In the genomic region with DNA sequence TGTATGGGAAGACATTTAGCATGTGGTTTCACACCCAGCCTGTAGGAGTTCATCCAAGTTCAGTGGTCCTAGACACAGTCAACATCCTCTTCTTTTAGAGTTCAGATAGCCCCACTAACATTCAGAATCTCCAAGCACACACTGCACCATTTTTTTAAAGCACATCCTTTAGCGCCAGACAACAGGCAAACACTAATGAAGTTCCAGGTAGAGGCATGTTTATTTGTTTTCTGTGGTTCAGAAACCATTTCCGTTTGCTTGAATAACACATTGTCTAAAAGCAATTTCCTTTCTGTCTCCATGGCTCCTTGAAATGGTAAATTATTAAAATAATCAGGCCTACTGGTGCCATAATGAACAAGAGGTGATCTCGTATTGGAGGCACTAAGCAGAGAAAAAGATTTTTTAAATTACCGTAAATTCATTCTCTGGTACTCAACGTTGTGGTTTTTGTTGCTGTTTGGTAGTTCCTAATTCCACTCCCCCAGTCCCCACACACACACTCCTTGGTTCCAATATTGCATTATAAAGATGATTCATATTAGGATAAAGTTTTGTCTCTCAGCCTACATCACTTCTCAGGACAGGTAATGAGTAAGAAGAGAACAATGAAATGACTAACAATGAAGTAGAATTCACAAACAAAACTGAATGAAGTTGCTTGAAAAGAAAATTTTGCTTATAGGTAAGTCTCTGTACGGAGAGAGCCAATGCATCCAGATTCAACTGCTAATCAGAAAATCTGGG, we compare ENCODE assay signal across 8 cellular contexts.
DNase-seq lines count a peak whose midpoint lies in the region; ATAC-seq and TF ChIP-seq lines count a peak whose summit lies in the region.

No MANE protein-coding gene starts in this region.

- H3K4me1 Mint-ChIP-seq in type B pancreatic cell (ENCODE audit: unreplicated experiment), result peaks cover 9% of the 10 kb centered on the region

- no peaks in the 10 kb centered on the region for H3K27me3 Mint-ChIP-seq in type B pancreatic cell

- CTCF ChIA-PET in Panc1 (lab: Charles Lee), result no interaction called here

- H3K4me1 ChIP-seq in Panc1 (ENCODE audit: control insufficient read depth, insufficient read depth, low read length), result no peaks in the 10 kb centered on the region

- no TSS peak for BruUV-seq in Panc1 (replicated peaks; lab: Mats Ljungman, UMichigan)

- no peak overlapping the region for H3K27ac ChIP-seq in Panc1 (ENCODE audit: low read length)

- no peaks in the 10 kb centered on the region for H3K9me3 ChIP-seq in Panc1 (ENCODE audit: control insufficient read depth, insufficient read depth, low read depth, low read length)

- peak; percentile 6 to 24 for DNase-seq in stimulated activated CD4-positive, alpha-beta T cell treated with anti-CD3 and anti-CD28 coated beads, Interleukin-2, amount 100 ng/mL, for 24 hours
- DNase-seq in stimulated activated CD4-positive, alpha-beta T cell treated with anti-CD3 and anti-CD28 coated beads, Interleukin-4, amount 100 ng/mL, for 4 hours, result no peak
- DNase-seq in Panc1 (ENCODE audit: low read depth, low spot score) (no peak), type B pancreatic cell (ENCODE audit: extremely low spot score, unreplicated experiment) (no peak), DMS79 treated with DMSO at 0.1 percent for 48 hours (lab: John Stamatoyannopoulos, UW) (no peak), NCI-H2227 (lab: John Stamatoyannopoulos, UW; ENCODE audit: unreplicated experiment) (no peak), midbrain (lab: John Stamatoyannopoulos, UW) (no peak)

- TF ChIP-seq CTCF in Panc1 (IDR thresholded peaks at IDR 0.05), result no peak
- peak; percentile 23 for TF ChIP-seq CTCF in type B pancreatic cell (conservative IDR thresholded peaks at IDR 0.05)

- intact Hi-C loops in Panc1 (cut with micrococcal nuclease; ENCODE audit: unreplicated experiment), result no loop called here

- POLR2A ChIA-PET in Panc1 (lab: Charles Lee), result no interaction called here

- H3K27ac Mint-ChIP-seq in type B pancreatic cell, result no peak overlapping the region

- no peak overlapping the region for H3K4me3 ChIP-seq in Panc1 (ENCODE audit: low read depth in 2 of 2, low read length in 2 of 2)

- no peaks in the 10 kb centered on the region for H3K36me3 ChIP-seq in Panc1 (ENCODE audit: control insufficient read depth, insufficient read depth, low read length)

- H3K4me3 Mint-ChIP-seq in type B pancreatic cell, result no peak overlapping the region

- H3K9me3 Mint-ChIP-seq in type B pancreatic cell, result no peaks in the 10 kb centered on the region

- no peaks in the 10 kb centered on the region for H3K36me3 Mint-ChIP-seq in type B pancreatic cell

- in situ Hi-C loops in Panc1 (cut with HindIII; ENCODE audit: low pct_unique_long_range_greater_than_20kb, low sequenced_read_pairs), result no loop called here

- H3K27me3 ChIP-seq in Panc1 (ENCODE audit: control insufficient read depth, insufficient read depth, low read length), result no peaks in the 10 kb centered on the region

- peak; percentile 99 for ATAC-seq in HG02610 (IDR thresholded peaks at IDR 0.05; ENCODE audit: unreplicated experiment)
- peak; percentile 51; the same call in 1 of the 2 replicates for ATAC-seq in Panc1

Comparison
In these comparisons a context has a peak if more than half of its experiments do, and no peak if none do; other contexts are left out.
1. DNase-seq: peak in stimulated activated CD4-positive, alpha-beta T cell treated with anti-CD3 and anti-CD28 coated beads, Interleukin-2, amount 100 ng/mL, for 24 hours (2 of 2); none in stimulated activated CD4-positive, alpha-beta T cell treated with anti-CD3 and anti-CD28 coated beads, Interleukin-4, amount 100 ng/mL, for 4 hours (0 of 2), Panc1 (single experiment), type B pancreatic cell (single experiment), DMS79 treated with DMSO at 0.1 percent for 48 hours (single experiment), NCI-H2227 (single experiment) and midbrain (single experiment).